ENCODE assay signal across 8 cellular contexts in genomic region chr2:84925724-84926376, GRCh38. TPM values are rescaled to one million over a fixed set of nuclear protein-coding genes. Genes with fewer than 3 reads are reported as not detected.
DNase-seq lines count a peak whose midpoint lies in the region; ATAC-seq and TF ChIP-seq lines count a peak whose summit lies in the region.

No MANE protein-coding gene starts in this region.

- H3K27me3 ChIP-seq in DOHH2 (ENCODE audit: control insufficient read depth, low read length) (no peaks in the 10 kb centered on the region), Karpas-422 (ENCODE audit: low read length) (no peaks in the 10 kb centered on the region), Panc1 (ENCODE audit: control insufficient read depth, insufficient read depth, low read length) (no peaks in the 10 kb centered on the region), fibroblast of lung (ENCODE audit: control insufficient read depth, insufficient read depth, low read length) (no peaks in the 10 kb centered on the region)

- POLR2A ChIA-PET in Panc1 (lab: Charles Lee), result interaction anchor here (0.8 to 1.5 kb wide), 5 partner anchors 12 to 330 kb away, joined by 3 to 4 read pairs (median 4); partner anchors contain the start of gene KCMF1

- H3F3A ChIP-seq in DOHH2 (ENCODE audit: control insufficient read depth, insufficient read depth), result peaks cover 18% of the 10 kb centered on the region

- CTCF ChIA-PET in Panc1 (lab: Charles Lee), result interaction anchor here (0.6 to 1.7 kb wide), 16 partner anchors 13 to 236 kb away, joined by 3 to 9 read pairs (median 4); partner anchors contain the start of gene KCMF1

- H3K27ac ChIP-seq in DOHH2 (ENCODE audit: low read depth, low read length) (peak overlapping the region; percentile 78), Karpas-422 (ENCODE audit: low read length) (peak overlapping the region; percentile 55), Panc1 (ENCODE audit: low read length) (peak overlapping the region; percentile 60), fibroblast of lung (ENCODE audit: insufficient read depth, low read length) (peak overlapping the region; percentile 41)

- DNase-seq in Karpas-422, result peak; percentile 99
- DNase-seq in Panc1 (ENCODE audit: low read depth, low spot score), result peak; percentile 97
- peak; percentile 100 for DNase-seq in activated T-cell treated with anti-CD3 and anti-CD28 coated beads, Interleukin-2, amount 50 U/mL, for 48 hours
- peak; percentile 83 to 87 for DNase-seq in fibroblast of lung (ENCODE audit: low read depth in 2 of 2)

- H3K9me3 ChIP-seq in DOHH2 (ENCODE audit: control insufficient read depth, insufficient read depth, low read length), result peaks cover 4% of the 10 kb centered on the region; the same call in 1 of the 2 replicates
- H3K9me3 ChIP-seq in Karpas-422 (ENCODE audit: low read length), result no peaks in the 10 kb centered on the region
- no peaks in the 10 kb centered on the region for H3K9me3 ChIP-seq in Panc1 (ENCODE audit: control insufficient read depth, insufficient read depth, low read depth, low read length)
- no peaks in the 10 kb centered on the region for H3K9me3 ChIP-seq in fibroblast of lung (ENCODE audit: control insufficient read depth, insufficient read depth, low read depth, low read length)

- peak overlapping the region; percentile 77 to 81 (median 80) for H3K4me3 Mint-ChIP-seq in nephron
- H3K4me3 Mint-ChIP-seq in stimulated activated naive CD8-positive, alpha-beta T cell treated with anti-CD3 and anti-CD28 coated beads, Interleukin-15, Interleukin-2, amounts not matched to agents 100 ng/mL and 50 ng/mL, for 24 hours, result peak overlapping the region; percentile 95

- peak overlapping the region; percentile 100 for H3K4me3 ChIP-seq in DOHH2 (ENCODE audit: low read length)
- peak overlapping the region; percentile 72 for H3K4me3 ChIP-seq in Karpas-422 (ENCODE audit: low read length)
- peak overlapping the region; percentile 62 to 79 for H3K4me3 ChIP-seq in Panc1 (ENCODE audit: low read depth in 2 of 2, low read length in 2 of 2)
- H3K4me3 ChIP-seq in fibroblast of lung (replicated peaks in 1 of 4; ENCODE audit: control extremely low read depth in 1 of 4, insufficient read depth in 1 of 4, low read depth in 3 of 4, low read length in 4 of 4), result peak overlapping the region; percentile 35 to 59 (median 50)

- BruUV-seq in Panc1 (replicated peaks; lab: Mats Ljungman, UMichigan), result no TSS peak

- peaks cover 22% of the 10 kb centered on the region for H3K4me1 Mint-ChIP-seq in nephron
- peaks cover 56% of the 10 kb centered on the region for H3K4me1 Mint-ChIP-seq in stimulated activated naive CD8-positive, alpha-beta T cell treated with anti-CD3 and anti-CD28 coated beads, Interleukin-15, Interleukin-2, amounts not matched to agents 100 ng/mL and 50 ng/mL, for 24 hours (ENCODE audit: low read depth)

- H4K20me1 ChIP-seq in DOHH2 (ENCODE audit: control insufficient read depth, insufficient read depth, low read depth, low read length), result no peaks in the 10 kb centered on the region
- no peaks in the 10 kb centered on the region for H4K20me1 ChIP-seq in Karpas-422 (ENCODE audit: insufficient read depth, low read depth, low read length)
- no peaks in the 10 kb centered on the region for H4K20me1 ChIP-seq in fibroblast of lung (ENCODE audit: control insufficient read depth, extremely low read depth, insufficient read depth, low read length)

- TF ChIP-seq CTCF in DOHH2 (IDR thresholded peaks at IDR 0.05; ENCODE audit: low read depth, low read length, poor library complexity, severe bottlenecking) (peak; percentile 100), Panc1 (IDR thresholded peaks at IDR 0.05) (peak; percentile 100), fibroblast of lung (conservative IDR thresholded peaks at IDR 0.05 in 1 of 2, IDR thresholded peaks at IDR 0.05 in 1 of 2; ENCODE audit: low read depth in 1 of 2, low read length in 2 of 2) (peak; percentile 83 to 93), nephron (IDR thresholded peaks at IDR 0.05; ENCODE audit: unreplicated experiment in 3 of 3) (peak; percentile 98)

- H3K9me3 Mint-ChIP-seq in nephron, result no peaks in the 10 kb centered on the region
- H3K9me3 Mint-ChIP-seq in stimulated activated naive CD8-positive, alpha-beta T cell treated with anti-CD3 and anti-CD28 coated beads, Interleukin-15, Interleukin-2, amounts not matched to agents 100 ng/mL and 50 ng/mL, for 24 hours, result no peaks in the 10 kb centered on the region

- in situ Hi-C loops in Panc1 (cut with HindIII; ENCODE audit: low pct_unique_long_range_greater_than_20kb, low sequenced_read_pairs), result no loop called here

- no peak overlapping the region for H3K27ac Mint-ChIP-seq in nephron
- peak overlapping the region; percentile 96 for H3K27ac Mint-ChIP-seq in stimulated activated naive CD8-positive, alpha-beta T cell treated with anti-CD3 and anti-CD28 coated beads, Interleukin-15, Interleukin-2, amounts not matched to agents 100 ng/mL and 50 ng/mL, for 24 hours

- H3K9ac ChIP-seq in Karpas-422 (ENCODE audit: low read length) (peak overlapping the region; percentile 76), fibroblast of lung (ENCODE audit: insufficient read depth, low read length) (peak overlapping the region; percentile 23)

- intact Hi-C loops in Panc1 (cut with micrococcal nuclease; ENCODE audit: unreplicated experiment), result loop anchor here (5.0 kb wide), 1 partner anchor 429 kb away; no protein-coding TSS in a partner anchor

- ATAC-seq in GM21825 (IDR thresholded peaks at IDR 0.05; ENCODE audit: unreplicated experiment), result peak; percentile 75
- peak; percentile 91 for ATAC-seq in Panc1

- peak overlapping the region; percentile 100 for H3K4me2 ChIP-seq in DOHH2 (ENCODE audit: low read length)
- H3K4me2 ChIP-seq in Karpas-422 (ENCODE audit: low read depth, low read length, poor library complexity, severe bottlenecking), result peak overlapping the region; percentile 80
- H3K4me2 ChIP-seq in fibroblast of lung (ENCODE audit: extremely low read depth, insufficient read depth, low read length), result peak overlapping the region; percentile 91

- no peaks in the 10 kb centered on the region for H3K36me3 Mint-ChIP-seq in nephron (ENCODE audit: low read depth)
- no peaks in the 10 kb centered on the region for H3K36me3 Mint-ChIP-seq in stimulated activated naive CD8-positive, alpha-beta T cell treated with anti-CD3 and anti-CD28 coated beads, Interleukin-15, Interleukin-2, amounts not matched to agents 100 ng/mL and 50 ng/mL, for 24 hours (ENCODE audit: low read depth)

- H2AFZ ChIP-seq in Karpas-422 (ENCODE audit: low read length), result peak overlapping the region; percentile 87
- H2AFZ ChIP-seq in fibroblast of lung (ENCODE audit: low read length), result peak overlapping the region; percentile 97

- H3K9me2 ChIP-seq in DOHH2 (replicated peaks; ENCODE audit: control insufficient read depth, low read length), result no peaks in the 10 kb centered on the region
- no peaks in the 10 kb centered on the region for H3K9me2 ChIP-seq in Karpas-422 (replicated peaks; ENCODE audit: insufficient read depth, low read length)

- peaks cover 61% of the 10 kb centered on the region for H3K4me1 ChIP-seq in DOHH2 (ENCODE audit: control insufficient read depth, low read length)
- peaks cover 33% of the 10 kb centered on the region for H3K4me1 ChIP-seq in Karpas-422 (ENCODE audit: low read length)
- H3K4me1 ChIP-seq in Panc1 (ENCODE audit: control insufficient read depth, insufficient read depth, low read length), result peaks cover 17% of the 10 kb centered on the region
- H3K4me1 ChIP-seq in fibroblast of lung (ENCODE audit: control insufficient read depth, extremely low read depth, insufficient read depth, low read length), result peaks cover 6% of the 10 kb centered on the region

- H3K36me3 ChIP-seq in DOHH2 (ENCODE audit: control insufficient read depth, low read length), result peaks cover 3% of the 10 kb centered on the region; the same call in 1 of the 2 replicates
- H3K36me3 ChIP-seq in Karpas-422 (ENCODE audit: insufficient read depth, low read length), result no peaks in the 10 kb centered on the region
- H3K36me3 ChIP-seq in Panc1 (ENCODE audit: control insufficient read depth, insufficient read depth, low read length), result no peaks in the 10 kb centered on the region
- no peaks in the 10 kb centered on the region for H3K36me3 ChIP-seq in fibroblast of lung (ENCODE audit: control insufficient read depth, insufficient read depth, low read length)

- peaks cover 11% of the 10 kb centered on the region for H3K79me2 ChIP-seq in DOHH2 (ENCODE audit: control insufficient read depth, low read length)
- H3K79me2 ChIP-seq in Karpas-422 (ENCODE audit: low read length), result no peaks in the 10 kb centered on the region
- H3K79me2 ChIP-seq in fibroblast of lung (ENCODE audit: control insufficient read depth, insufficient read depth, low read length), result no peaks in the 10 kb centered on the region

- H3K27me3 Mint-ChIP-seq in nephron (ENCODE audit: low read depth), result peaks cover 13% of the 10 kb centered on the region
- no peaks in the 10 kb centered on the region for H3K27me3 Mint-ChIP-seq in stimulated activated naive CD8-positive, alpha-beta T cell treated with anti-CD3 and anti-CD28 coated beads, Interleukin-15, Interleukin-2, amounts not matched to agents 100 ng/mL and 50 ng/mL, for 24 hours

RNA-seq across cellular contexts. Expression of gene TMSB10, which starts 20.4 kb away (rescaled TPM):
- 1,287 and 3,084 TPM in 2 replicates for total RNA-seq in Karpas-422 (2014; rRNA removed; shearing (Covaris generic); ENCODE audit: low replicate concordance)
- total RNA-seq in Panc1 (2021; ENCODE audit: unreplicated experiment) (1,916 TPM), fibroblast of lung (8,130 and 10,208 TPM in 2 replicates)
- 3,818 TPM for polyA plus RNA-seq in Panc1 (2012; ENCODE audit: insufficient read length)
- 7,414 and 10,645 TPM in 2 replicates for polyA plus RNA-seq in fibroblast of lung
- 9,984 and 10,031 TPM in 2 replicates for polyA plus RNA-seq in fibroblast of lung (2012)
- polyA minus RNA-seq in fibroblast of lung (ENCODE audit: low replicate concordance), result 1,198 and 1,308 TPM in 2 replicates

RNA-seq across cellular contexts. Expression of gene TRABD2A, which starts 45.0 kb away (rescaled TPM):
- total RNA-seq in Karpas-422 (2014; rRNA removed; shearing (Covaris generic); ENCODE audit: low replicate concordance), result 0.04 and 2.4 TPM in 2 replicates
- total RNA-seq in Panc1 (2021; ENCODE audit: unreplicated experiment) (1.7 TPM), fibroblast of lung (10.8 and 14.4 TPM in 2 replicates)
- polyA plus RNA-seq in Panc1 (2012; ENCODE audit: insufficient read length), result 0.73 TPM
- 4.4 and 9.8 TPM in 2 replicates for polyA plus RNA-seq in fibroblast of lung
- 3.6 and 8.7 TPM in 2 replicates for polyA plus RNA-seq in fibroblast of lung (2012)
- polyA minus RNA-seq in fibroblast of lung (ENCODE audit: low replicate concordance), result 1.8 and 30.6 TPM in 2 replicates

RNA-seq across cellular contexts. Expression of gene KCMF1, which starts 45.1 kb away (rescaled TPM):
- 80.7 and 104 TPM in 2 replicates for total RNA-seq in Karpas-422 (2014; rRNA removed; shearing (Covaris generic); ENCODE audit: low replicate concordance)
- total RNA-seq in Panc1 (2021; ENCODE audit: unreplicated experiment) (163 TPM), fibroblast of lung (29.3 and 61.8 TPM in 2 replicates)
- 73.4 TPM for polyA plus RNA-seq in Panc1 (2012; ENCODE audit: insufficient read length)
- 104 and 120 TPM in 2 replicates for polyA plus RNA-seq in fibroblast of lung
- polyA plus RNA-seq in fibroblast of lung (2012), result 50.8 and 51.8 TPM in 2 replicates
- polyA minus RNA-seq in fibroblast of lung (ENCODE audit: low replicate concordance), result 16.6 and 60.2 TPM in 2 replicates

Comparison
In these comparisons a context has a peak if more than half of its experiments do, and no peak if none do; other contexts are left out.
1. Peak in every context shown above with its lines: DNase-seq, ATAC-seq, H3K4me3 ChIP-seq and H3K27ac ChIP-seq.